ENCODE assay signal across 2 cellular contexts in genomic region chr13:102495663-102496062, GRCh38.
TF ChIP-seq lines count a peak whose summit lies in the region.

No MANE protein-coding gene starts in this region.

TF ChIP-seq in GM23338, 12 proteins besides CTCF, POLR2A, EP300 and RAD21:
- TF ChIP-seq, protein P1, sequence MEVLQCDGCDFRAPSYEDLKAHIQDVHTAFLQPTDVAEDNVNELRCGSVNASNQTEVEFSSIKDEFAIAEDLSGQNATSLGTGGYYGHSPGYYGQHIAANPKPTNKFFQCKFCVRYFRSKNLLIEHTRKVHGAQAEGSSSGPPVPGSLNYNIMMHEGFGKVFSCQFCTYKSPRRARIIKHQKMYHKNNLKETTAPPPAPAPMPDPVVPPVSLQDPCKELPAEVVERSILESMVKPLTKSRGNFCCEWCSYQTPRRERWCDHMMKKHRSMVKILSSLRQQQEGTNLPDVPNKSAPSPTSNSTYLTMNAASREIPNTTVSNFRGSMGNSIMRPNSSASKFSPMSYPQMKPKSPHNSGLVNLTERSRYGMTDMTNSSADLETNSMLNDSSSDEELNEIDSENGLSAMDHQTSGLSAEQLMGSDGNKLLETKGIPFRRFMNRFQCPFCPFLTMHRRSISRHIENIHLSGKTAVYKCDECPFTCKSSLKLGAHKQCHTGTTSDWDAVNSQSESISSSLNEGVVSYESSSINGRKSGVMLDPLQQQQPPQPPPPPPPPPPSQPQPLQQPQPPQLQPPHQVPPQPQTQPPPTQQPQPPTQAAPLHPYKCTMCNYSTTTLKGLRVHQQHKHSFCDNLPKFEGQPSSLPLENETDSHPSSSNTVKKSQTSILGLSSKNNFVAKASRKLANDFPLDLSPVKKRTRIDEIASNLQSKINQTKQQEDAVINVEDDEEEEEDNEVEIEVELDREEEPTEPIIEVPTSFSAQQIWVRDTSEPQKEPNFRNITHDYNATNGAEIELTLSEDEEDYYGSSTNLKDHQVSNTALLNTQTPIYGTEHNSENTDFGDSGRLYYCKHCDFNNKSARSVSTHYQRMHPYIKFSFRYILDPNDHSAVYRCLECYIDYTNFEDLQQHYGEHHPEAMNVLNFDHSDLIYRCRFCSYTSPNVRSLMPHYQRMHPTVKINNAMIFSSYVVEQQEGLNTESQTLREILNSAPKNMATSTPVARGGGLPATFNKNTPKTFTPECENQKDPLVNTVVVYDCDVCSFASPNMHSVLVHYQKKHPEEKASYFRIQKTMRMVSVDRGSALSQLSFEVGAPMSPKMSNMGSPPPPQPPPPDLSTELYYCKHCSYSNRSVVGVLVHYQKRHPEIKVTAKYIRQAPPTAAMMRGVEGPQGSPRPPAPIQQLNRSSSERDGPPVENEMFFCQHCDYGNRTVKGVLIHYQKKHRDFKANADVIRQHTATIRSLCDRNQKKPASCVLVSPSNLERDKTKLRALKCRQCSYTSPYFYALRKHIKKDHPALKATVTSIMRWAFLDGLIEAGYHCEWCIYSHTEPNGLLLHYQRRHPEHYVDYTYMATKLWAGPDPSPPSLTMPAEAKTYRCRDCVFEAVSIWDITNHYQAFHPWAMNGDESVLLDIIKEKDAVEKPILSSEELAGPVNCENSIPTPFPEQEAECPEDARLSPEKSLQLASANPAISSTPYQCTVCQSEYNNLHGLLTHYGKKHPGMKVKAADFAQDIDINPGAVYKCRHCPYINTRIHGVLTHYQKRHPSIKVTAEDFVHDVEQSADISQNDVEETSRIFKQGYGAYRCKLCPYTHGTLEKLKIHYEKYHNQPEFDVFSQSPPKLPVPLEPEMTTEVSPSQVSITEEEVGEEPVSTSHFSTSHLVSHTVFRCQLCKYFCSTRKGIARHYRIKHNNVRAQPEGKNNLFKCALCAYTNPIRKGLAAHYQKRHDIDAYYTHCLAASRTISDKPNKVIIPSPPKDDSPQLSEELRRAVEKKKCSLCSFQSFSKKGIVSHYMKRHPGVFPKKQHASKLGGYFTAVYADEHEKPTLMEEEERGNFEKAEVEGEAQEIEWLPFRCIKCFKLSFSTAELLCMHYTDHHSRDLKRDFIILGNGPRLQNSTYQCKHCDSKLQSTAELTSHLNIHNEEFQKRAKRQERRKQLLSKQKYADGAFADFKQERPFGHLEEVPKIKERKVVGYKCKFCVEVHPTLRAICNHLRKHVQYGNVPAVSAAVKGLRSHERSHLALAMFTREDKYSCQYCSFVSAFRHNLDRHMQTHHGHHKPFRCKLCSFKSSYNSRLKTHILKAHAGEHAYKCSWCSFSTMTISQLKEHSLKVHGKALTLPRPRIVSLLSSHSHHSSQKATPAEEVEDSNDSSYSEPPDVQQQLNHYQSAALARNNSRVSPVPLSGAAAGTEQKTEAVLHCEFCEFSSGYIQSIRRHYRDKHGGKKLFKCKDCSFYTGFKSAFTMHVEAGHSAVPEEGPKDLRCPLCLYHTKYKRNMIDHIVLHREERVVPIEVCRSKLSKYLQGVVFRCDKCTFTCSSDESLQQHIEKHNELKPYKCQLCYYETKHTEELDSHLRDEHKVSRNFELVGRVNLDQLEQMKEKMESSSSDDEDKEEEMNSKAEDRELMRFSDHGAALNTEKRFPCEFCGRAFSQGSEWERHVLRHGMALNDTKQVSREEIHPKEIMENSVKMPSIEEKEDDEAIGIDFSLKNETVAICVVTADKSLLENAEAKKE (CRISPR knock-in tag; IDR thresholded peaks at IDR 0.05) = peak; percentile 27; the same call in 1 of the 2 replicates
- TF ChIP-seq NANOG (IDR thresholded peaks at IDR 0.05; ENCODE audit: borderline replicate concordance) (0 out of 2 replicates have a peak, but pooled peaks have one; percentile 11), CREB1 (CRISPR knock-in tag; IDR thresholded peaks at IDR 0.05; ENCODE audit: low read depth) (no peak)

TF ChIP-seq in WTC11, 78 proteins besides CTCF, POLR2A, EP300 and RAD21 (continued from another document):
- TF ChIP-seq ZNF532 (CRISPR knock-in tag; IDR thresholded peaks at IDR 0.05; ENCODE audit: borderline replicate concordance) = no peak
- TF ChIP-seq ATF1 (CRISPR knock-in tag; IDR thresholded peaks at IDR 0.05) = no peak
- no peak for TF ChIP-seq ATF3 (CRISPR knock-in tag; conservative IDR thresholded peaks at IDR 0.05)
- TF ChIP-seq ATF2 (CRISPR knock-in tag; IDR thresholded peaks at IDR 0.05; ENCODE audit: borderline replicate concordance, low read depth) = no peak
- TF ChIP-seq GTF2I (CRISPR knock-in tag; conservative IDR thresholded peaks at IDR 0.05) = no peak
- TF ChIP-seq RORB (CRISPR knock-in tag; IDR thresholded peaks at IDR 0.05) = no peak
- TF ChIP-seq JAZF1 (CRISPR knock-in tag; IDR thresholded peaks at IDR 0.05) = no peak
- TF ChIP-seq, protein P2, sequence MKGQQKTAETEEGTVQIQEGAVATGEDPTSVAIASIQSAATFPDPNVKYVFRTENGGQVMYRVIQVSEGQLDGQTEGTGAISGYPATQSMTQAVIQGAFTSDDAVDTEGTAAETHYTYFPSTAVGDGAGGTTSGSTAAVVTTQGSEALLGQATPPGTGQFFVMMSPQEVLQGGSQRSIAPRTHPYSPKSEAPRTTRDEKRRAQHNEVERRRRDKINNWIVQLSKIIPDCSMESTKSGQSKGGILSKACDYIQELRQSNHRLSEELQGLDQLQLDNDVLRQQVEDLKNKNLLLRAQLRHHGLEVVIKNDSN (CRISPR knock-in tag; IDR thresholded peaks at IDR 0.05) = no peak
- no peak for TF ChIP-seq ZNF317 (CRISPR knock-in tag; IDR thresholded peaks at IDR 0.05; ENCODE audit: borderline replicate concordance, low read depth)
- TF ChIP-seq, protein P3, sequence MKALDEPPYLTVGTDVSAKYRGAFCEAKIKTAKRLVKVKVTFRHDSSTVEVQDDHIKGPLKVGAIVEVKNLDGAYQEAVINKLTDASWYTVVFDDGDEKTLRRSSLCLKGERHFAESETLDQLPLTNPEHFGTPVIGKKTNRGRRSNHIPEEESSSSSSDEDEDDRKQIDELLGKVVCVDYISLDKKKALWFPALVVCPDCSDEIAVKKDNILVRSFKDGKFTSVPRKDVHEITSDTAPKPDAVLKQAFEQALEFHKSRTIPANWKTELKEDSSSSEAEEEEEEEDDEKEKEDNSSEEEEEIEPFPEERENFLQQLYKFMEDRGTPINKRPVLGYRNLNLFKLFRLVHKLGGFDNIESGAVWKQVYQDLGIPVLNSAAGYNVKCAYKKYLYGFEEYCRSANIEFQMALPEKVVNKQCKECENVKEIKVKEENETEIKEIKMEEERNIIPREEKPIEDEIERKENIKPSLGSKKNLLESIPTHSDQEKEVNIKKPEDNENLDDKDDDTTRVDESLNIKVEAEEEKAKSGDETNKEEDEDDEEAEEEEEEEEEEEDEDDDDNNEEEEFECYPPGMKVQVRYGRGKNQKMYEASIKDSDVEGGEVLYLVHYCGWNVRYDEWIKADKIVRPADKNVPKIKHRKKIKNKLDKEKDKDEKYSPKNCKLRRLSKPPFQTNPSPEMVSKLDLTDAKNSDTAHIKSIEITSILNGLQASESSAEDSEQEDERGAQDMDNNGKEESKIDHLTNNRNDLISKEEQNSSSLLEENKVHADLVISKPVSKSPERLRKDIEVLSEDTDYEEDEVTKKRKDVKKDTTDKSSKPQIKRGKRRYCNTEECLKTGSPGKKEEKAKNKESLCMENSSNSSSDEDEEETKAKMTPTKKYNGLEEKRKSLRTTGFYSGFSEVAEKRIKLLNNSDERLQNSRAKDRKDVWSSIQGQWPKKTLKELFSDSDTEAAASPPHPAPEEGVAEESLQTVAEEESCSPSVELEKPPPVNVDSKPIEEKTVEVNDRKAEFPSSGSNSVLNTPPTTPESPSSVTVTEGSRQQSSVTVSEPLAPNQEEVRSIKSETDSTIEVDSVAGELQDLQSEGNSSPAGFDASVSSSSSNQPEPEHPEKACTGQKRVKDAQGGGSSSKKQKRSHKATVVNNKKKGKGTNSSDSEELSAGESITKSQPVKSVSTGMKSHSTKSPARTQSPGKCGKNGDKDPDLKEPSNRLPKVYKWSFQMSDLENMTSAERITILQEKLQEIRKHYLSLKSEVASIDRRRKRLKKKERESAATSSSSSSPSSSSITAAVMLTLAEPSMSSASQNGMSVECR (CRISPR knock-in tag; IDR thresholded peaks at IDR 0.05; ENCODE audit: borderline replicate concordance) = no peak
- TF ChIP-seq JUN (CRISPR knock-in tag; IDR thresholded peaks at IDR 0.05) = no peak
- no peak for TF ChIP-seq TP53 (CRISPR knock-in tag; IDR thresholded peaks at IDR 0.05)
